10 cellular contexts compared by ENCODE assay signal in genomic region chr20:2005831-2006426, GRCh38. TPM values are rescaled to one million over a fixed set of nuclear protein-coding genes. Genes with fewer than 3 reads are reported as not detected.
DNase-seq lines count a peak whose midpoint lies in the region; ATAC-seq, FAIRE-seq and TF ChIP-seq lines count a peak whose summit lies in the region.
"Had no signal": no experiment of that assay in that cellular context is flagged by ENCODE, and none has a peak within 500 bp of the region (broad histone marks: within the 10 kb centered on the region; RNA-seq: fewer than 3 reads in every experiment).

No MANE protein-coding gene starts in this region.

- no peaks in the 10 kb centered on the region for H3K9me1 ChIP-seq in endothelial cell of umbilical vein (replicated peaks; ENCODE audit: control insufficient read depth, extremely low read depth, insufficient read depth, low read length)

- CTCF ChIA-PET in endothelial cell of umbilical vein (lab: Charles Lee), result interaction anchor here (0.8 to 5.1 kb wide), 15 partner anchors 14 to 241 kb away, joined by 3 to 159 read pairs (median 5); no protein-coding TSS in a partner anchor
- CTCF ChIA-PET in naive thymus-derived CD4-positive, alpha-beta T cell (lab: Charles Lee), result interaction anchor here (0.5 to 1.6 kb wide), 3 partner anchors 82 to 167 kb away, joined by 3 to 4 read pairs (median 4); no protein-coding TSS in a partner anchor

- FAIRE-seq in endothelial cell of umbilical vein (lab: Jason Lieb, UNC), result peak; percentile 75

- DNase-seq in GM03348 (ENCODE audit: low spot score) (peak; percentile 73), NCI-H226 (peak; percentile 5), endothelial cell of umbilical vein (ENCODE audit: low read depth, low spot score) (peak; percentile 46), stromal cell of bone marrow (ENCODE audit: low read depth) (peak; percentile 18)
- peak; percentile 8 to 50 (median 20) for DNase-seq in activated CD8-positive, alpha-beta memory T cell treated with anti-CD3 and anti-CD28 coated beads for 48 hours (ENCODE audit: low read depth in 2 of 3, low spot score in 2 of 3)
- peak; percentile 14 to 70 (median 46) for DNase-seq in naive thymus-derived CD4-positive, alpha-beta T cell

- no peaks in the 10 kb centered on the region for H3K4me1 ChIP-seq in endothelial cell of umbilical vein (ENCODE audit: control insufficient read depth, extremely low read depth, insufficient read depth, low read length)
- H3K4me1 ChIP-seq in naive thymus-derived CD4-positive, alpha-beta T cell (ENCODE audit: control insufficient read depth in 2 of 2, insufficient read depth in 2 of 2, low read length in 2 of 2), result no peaks in the 10 kb centered on the region

- intact Hi-C loops in endothelial cell of umbilical vein (cut with micrococcal nuclease), result loop anchor here (1.0 to 2.0 kb wide), 3 partner anchors 95 to 449 kb away; partner anchors contain the start of gene STK35
- intact Hi-C loops in naive thymus-derived CD4-positive, alpha-beta T cell (cut with micrococcal nuclease), result loop anchor here (1.0 to 5.0 kb wide), 3 partner anchors 87 to 166 kb away; partner anchors contain the start of gene STK35 (in 1 of the 2)

- H3K27ac Mint-ChIP-seq in naive thymus-derived CD4-positive, alpha-beta T cell, result no peak overlapping the region
- H3K27ac Mint-ChIP-seq: stimulated activated naive CD8-positive, alpha-beta T cell treated with anti-CD3 and anti-CD28 coated beads, Interleukin-15, Interleukin-2, amounts not matched to agents 100 ng/mL and 50 ng/mL, for 24 hours had no signal

- H3K4me3 ChIP-seq in endothelial cell of umbilical vein (replicated peaks in 1 of 3; ENCODE audit: insufficient read depth in 1 of 3, low read depth in 1 of 3, low read length in 3 of 3), result no peak overlapping the region
- H3K4me3 ChIP-seq in naive thymus-derived CD4-positive, alpha-beta T cell (ENCODE audit: low read length), result no peak overlapping the region

- dilution Hi-C loops in endothelial cell of umbilical vein (cut with MboI; ENCODE audit: extremely low pct_ligation_motif_present, low sequenced_read_pairs), result no loop called here

- TF ChIP-seq CTCF in endothelial cell of umbilical vein (IDR thresholded peaks at IDR 0.05; ENCODE audit: extremely low read depth in 1 of 2, insufficient read depth in 1 of 2, low read depth in 1 of 2, low read length in 2 of 2), result peak in 1 of 2 donors; percentile 3

- no peak overlapping the region for H2AFZ ChIP-seq in endothelial cell of umbilical vein (ENCODE audit: low read depth, low read length)

- no peaks in the 10 kb centered on the region for H3K79me2 ChIP-seq in endothelial cell of umbilical vein (ENCODE audit: control insufficient read depth, insufficient read depth, low read length)

- POLR2A ChIA-PET in endothelial cell of umbilical vein (lab: Charles Lee), result no interaction called here
- POLR2A ChIA-PET in naive thymus-derived CD4-positive, alpha-beta T cell (lab: Charles Lee), result no interaction called here

- no peak for TF ChIP-seq POLR2A in endothelial cell of umbilical vein (IDR thresholded peaks at IDR 0.05; ENCODE audit: low read depth, low read length)

- H3K36me3 ChIP-seq in endothelial cell of umbilical vein (ENCODE audit: control insufficient read depth in 2 of 2, extremely low read depth in 1 of 2, insufficient read depth in 2 of 2, low read length in 2 of 2), result no peaks in the 10 kb centered on the region
- H3K36me3 ChIP-seq in naive thymus-derived CD4-positive, alpha-beta T cell (ENCODE audit: control insufficient read depth in 2 of 3, insufficient read depth in 3 of 3, low read length in 3 of 3), result no peaks in the 10 kb centered on the region

- no peak overlapping the region for H3K27ac ChIP-seq in endothelial cell of umbilical vein (ENCODE audit: insufficient read depth, low read depth, low read length)
- no peak overlapping the region for H3K27ac ChIP-seq in naive thymus-derived CD4-positive, alpha-beta T cell (ENCODE audit: low read depth, low read length)
- H3K27ac ChIP-seq: KMS-11 had no signal

- no peaks in the 10 kb centered on the region for H4K20me1 ChIP-seq in endothelial cell of umbilical vein (replicated peaks; ENCODE audit: control insufficient read depth, extremely low read depth, insufficient read depth, low read length)

- no TSS peak for BruUV-seq in endothelial cell of umbilical vein (replicated peaks; lab: Mats Ljungman, UMichigan)

- H3K4me2 ChIP-seq in endothelial cell of umbilical vein (ENCODE audit: insufficient read depth, low read length), result no peak overlapping the region
- H3K4me2 ChIP-seq: KMS-11 had no signal

- no peak overlapping the region for H3K9ac ChIP-seq in endothelial cell of umbilical vein (replicated peaks; ENCODE audit: extremely low read depth, insufficient read depth, low read length)
- H3K9ac ChIP-seq: KMS-11 had no signal

- H3K27me3 Mint-ChIP-seq in naive thymus-derived CD4-positive, alpha-beta T cell, result peaks cover 2 to 47% (median 36%) of the 10 kb centered on the region in 5 donors

- H3K4me1 Mint-ChIP-seq in naive thymus-derived CD4-positive, alpha-beta T cell, result no peaks in the 10 kb centered on the region

- H3K36me3 Mint-ChIP-seq in naive thymus-derived CD4-positive, alpha-beta T cell, result no peaks in the 10 kb centered on the region

- H3K9me3 Mint-ChIP-seq in naive thymus-derived CD4-positive, alpha-beta T cell, result no peaks in the 10 kb centered on the region
- H3K9me3 Mint-ChIP-seq: stimulated activated naive CD8-positive, alpha-beta T cell treated with anti-CD3 and anti-CD28 coated beads, Interleukin-15, Interleukin-2, amounts not matched to agents 100 ng/mL and 50 ng/mL, for 24 hours had no signal

- H3K27me3 ChIP-seq in endothelial cell of umbilical vein (ENCODE audit: control insufficient read depth in 2 of 2, insufficient read depth in 2 of 2, low read length in 2 of 2), result peaks cover 0 to 4% of the 10 kb centered on the region in 2 experiments
- H3K27me3 ChIP-seq in naive thymus-derived CD4-positive, alpha-beta T cell (ENCODE audit: control insufficient read depth in 2 of 2, insufficient read depth in 2 of 2, low read length in 2 of 2), result peaks cover 0 to 3% of the 10 kb centered on the region in 2 donors

- no peak for ATAC-seq in naive thymus-derived CD4-positive, alpha-beta T cell
- ATAC-seq in GM18867 (IDR thresholded peaks at IDR 0.05; ENCODE audit: unreplicated experiment) (no peak), HG03378 (IDR thresholded peaks at IDR 0.05; ENCODE audit: unreplicated experiment) (no peak)

- no peaks in the 10 kb centered on the region for H3K9me3 ChIP-seq in endothelial cell of umbilical vein (replicated peaks; ENCODE audit: control insufficient read depth, insufficient read depth, low read length)
- no peaks in the 10 kb centered on the region for H3K9me3 ChIP-seq in naive thymus-derived CD4-positive, alpha-beta T cell (ENCODE audit: control insufficient read depth in 2 of 3, low read length in 3 of 3)

- H3K4me3 Mint-ChIP-seq in naive thymus-derived CD4-positive, alpha-beta T cell, result no peak overlapping the region
- H3K4me3 Mint-ChIP-seq: stimulated activated naive CD8-positive, alpha-beta T cell treated with anti-CD3 and anti-CD28 coated beads, Interleukin-15, Interleukin-2, amounts not matched to agents 100 ng/mL and 50 ng/mL, for 24 hours had no signal

TF ChIP-seq in endothelial cell of umbilical vein, 7 proteins besides CTCF, POLR2A, EP300 and RAD21:
- no peak for TF ChIP-seq MYC (IDR thresholded peaks at IDR 0.05; ENCODE audit: low read depth, low read length)
- TF ChIP-seq JUN (IDR thresholded peaks at IDR 0.05; ENCODE audit: borderline replicate concordance, insufficient read depth, insufficient read length, low read depth), result no peak
TF ChIP-seq in endothelial cell of umbilical vein: peak in this region for 0.

RNA-seq across cellular contexts. Expression of gene PDYN, which starts 12.1 kb away (rescaled TPM):
- not detected in 2 replicates for total RNA-seq in endothelial cell of umbilical vein
- not detected in 2 replicates for polyA plus RNA-seq in endothelial cell of umbilical vein
- not detected in 2 replicates for polyA plus RNA-seq in endothelial cell of umbilical vein (2011; cell fraction: cytosol; rRNA removed)
- polyA plus RNA-seq in endothelial cell of umbilical vein (2011; cell fraction: nucleus; rRNA removed), result not detected in 2 replicates
- not detected in 2 replicates for polyA plus RNA-seq in endothelial cell of umbilical vein (2012)
- not detected in 2 replicates for polyA minus RNA-seq in endothelial cell of umbilical vein
- not detected for polyA minus RNA-seq in endothelial cell of umbilical vein (2011; cell fraction: cytosol; rRNA and poly(A)+ RNA removed)
- not detected in 2 replicates for polyA minus RNA-seq in endothelial cell of umbilical vein (2011; cell fraction: nucleus; rRNA and poly(A)+ RNA removed)
- not detected for total RNA-seq in naive thymus-derived CD4-positive, alpha-beta T cell
- polyA plus RNA-seq in naive thymus-derived CD4-positive, alpha-beta T cell, result not detected

Comparison
In these comparisons a context has a peak if more than half of its experiments do, and no peak if none do; other contexts are left out.
1. DNase-seq: peak in every context shown above with its lines; median percentile 73 in GM03348; 46 in endothelial cell of umbilical vein; 46 in naive thymus-derived CD4-positive, alpha-beta T cell; 20 in activated CD8-positive, alpha-beta memory T cell treated with anti-CD3 and anti-CD28 coated beads for 48 hours; 18 in stromal cell of bone marrow; 5 in NCI-H226.